ENCODE assay signal across 9 cellular contexts in genomic region chr19:38675611-38676010, GRCh38. TPM values are rescaled to one million over a fixed set of nuclear protein-coding genes. Genes with fewer than 3 reads are reported as not detected.
A peak's percentile ranks its signal among the peaks of the same experiment; 100 is the strongest.
DNase-seq lines count a peak whose midpoint lies in the region; ATAC-seq and TF ChIP-seq lines count a peak whose summit lies in the region.
"Had no signal": no experiment of that assay in that cellular context is flagged by ENCODE, and none has a peak within 500 bp of the region (broad histone marks: within the 10 kb centered on the region; RNA-seq: fewer than 3 reads in every experiment).

No MANE protein-coding gene starts in this region.

- H3K9ac ChIP-seq in parathyroid adenoma, result no peak overlapping the region

- peaks cover 73% of the 10 kb centered on the region for H3K4me1 Mint-ChIP-seq in CD4-positive, alpha-beta T cell (ENCODE audit: low read depth)

- H2AFZ ChIP-seq in parathyroid adenoma, result no peak overlapping the region

- TF ChIP-seq CTCF in CD4-positive, alpha-beta T cell (IDR thresholded peaks at IDR 0.05), result no peak
- TF ChIP-seq CTCF in RWPE1 (conservative IDR thresholded peaks at IDR 0.05; ENCODE audit: low read depth) (no peak), parathyroid adenoma (IDR thresholded peaks at IDR 0.05) (peak; percentile 65)

- no peaks in the 10 kb centered on the region for H3K27me3 ChIP-seq in CD4-positive, alpha-beta T cell (ENCODE audit: control insufficient read depth, insufficient read depth, low read length)
- no peaks in the 10 kb centered on the region for H3K27me3 ChIP-seq in parathyroid adenoma (ENCODE audit: control insufficient read depth, insufficient read depth, low read length)

- CTCF ChIA-PET in CD4-positive, alpha-beta T cell (lab: Charles Lee), result no interaction called here
- CTCF ChIA-PET in RWPE1 (lab: Yijun Ruan, JAX), result no interaction called here

- H3K79me2 ChIP-seq in parathyroid adenoma, result peaks cover 61% of the 10 kb centered on the region

- H3K4me3 ChIP-seq in parathyroid adenoma (ENCODE audit: low read depth, low read length), result no peak overlapping the region

- H3K4me2 ChIP-seq in parathyroid adenoma (ENCODE audit: low read length), result no peak overlapping the region

- peak; percentile 48 for ATAC-seq in CD4-positive, alpha-beta T cell (ENCODE audit: poor library complexity)
- ATAC-seq in HG02571 (IDR thresholded peaks at IDR 0.05; ENCODE audit: unreplicated experiment), result no peak
- no peak for ATAC-seq in GM18502 (IDR thresholded peaks at IDR 0.05; ENCODE audit: poor library complexity, unreplicated experiment)

- POLR2A ChIA-PET in CD4-positive, alpha-beta T cell (lab: Charles Lee), result no interaction called here
- POLR2A ChIA-PET in RWPE1 (lab: Yijun Ruan, JAX; ENCODE audit: low non-redundant PET), result no interaction called here

- no peaks in the 10 kb centered on the region for H3K36me3 ChIP-seq in parathyroid adenoma (ENCODE audit: control insufficient read depth, insufficient read depth, low read length)

- intact Hi-C loops in CD4-positive, alpha-beta T cell (cut with DNase I, micrococcal nuclease), result loop anchor here in 1 of 2 experiments (5.0 kb wide), 1 partner anchor 42 kb away; no protein-coding TSS in a partner anchor

- H3K9me3 ChIP-seq in CD4-positive, alpha-beta T cell (ENCODE audit: control insufficient read depth, low read length), result no peaks in the 10 kb centered on the region
- H3K9me3 ChIP-seq in parathyroid adenoma (ENCODE audit: control insufficient read depth, low read length), result no peaks in the 10 kb centered on the region

- no peak overlapping the region for H3K4me3 Mint-ChIP-seq in CD4-positive, alpha-beta T cell

- peaks cover 68% of the 10 kb centered on the region for H3K4me1 ChIP-seq in parathyroid adenoma

- H3K9me3 Mint-ChIP-seq in CD4-positive, alpha-beta T cell, result no peaks in the 10 kb centered on the region

- no peak for DNase-seq in CD4-positive, alpha-beta T cell
- DNase-seq in RWPE1 (ENCODE audit: low spot score) (no peak), erythroblast (lab: John Stamatoyannopoulos, UW) (peak; percentile 61 to 75), OCI-M2 (lab: John Stamatoyannopoulos, UW; ENCODE audit: unreplicated experiment) (no peak), HuH-7 (ENCODE audit: low spot score) (no peak)
- DNase-seq: NCI-H774 had no signal

- no peaks in the 10 kb centered on the region for H3K27me3 Mint-ChIP-seq in CD4-positive, alpha-beta T cell

- H3K27ac Mint-ChIP-seq in CD4-positive, alpha-beta T cell, result no peak overlapping the region

- no peak overlapping the region for H3K27ac ChIP-seq in CD4-positive, alpha-beta T cell (ENCODE audit: low read depth, low read length)
- H3K27ac ChIP-seq in RWPE1 (peak overlapping the region; percentile 86), parathyroid adenoma (peak overlapping the region; percentile 100)

- H3K36me3 Mint-ChIP-seq in CD4-positive, alpha-beta T cell (ENCODE audit: low read depth), result peaks cover 6% of the 10 kb centered on the region

- TF ChIP-seq POLR2A in erythroblast (IDR thresholded peaks at IDR 0.05; ENCODE audit: low read length), result no peak

RNA-seq across cellular contexts. Expression of gene ACTN4, which starts 28.2 kb away (rescaled TPM):
- total RNA-seq in CD4-positive, alpha-beta T cell, result 10 to 100 TPM; 70.3 to 84.0 TPM

RNA-seq across cellular contexts. Expression of gene EIF3K, which starts 56.6 kb away (rescaled TPM):
- total RNA-seq in CD4-positive, alpha-beta T cell, result 100 to 1,000 TPM; 309 to 322 TPM

RNA-seq across cellular contexts. Expression of gene MAP4K1, which starts 57.9 kb away (rescaled TPM):
- 100 to 1,000 TPM; 173 to 185 TPM for total RNA-seq in CD4-positive, alpha-beta T cell

Comparison
In these comparisons a context has a peak if more than half of its experiments do, and no peak if none do; other contexts are left out.
1. DNase-seq: peak in erythroblast (2 of 2); none in CD4-positive, alpha-beta T cell (0 of 10), RWPE1 (single experiment), OCI-M2 (single experiment) and HuH-7 (single experiment).